13 cellular contexts compared by ENCODE assay signal in genomic region chr10:3867454-3868273, GRCh38.
DNase-seq lines count a peak whose midpoint lies in the region; ATAC-seq lines count a peak whose summit lies in the region.
"Had no signal": no experiment of that assay in that cellular context is flagged by ENCODE, and none has a peak within 500 bp of the region (broad histone marks: within the 10 kb centered on the region; RNA-seq: fewer than 3 reads in every experiment).

No MANE protein-coding gene starts in this region.

- peaks cover 27 to 38% (median 33%) of the 10 kb centered on the region in 3 donors for H3K4me1 Mint-ChIP-seq in IgD-negative memory B cell
- H3K4me1 Mint-ChIP-seq in activated naive CD8-positive, alpha-beta T cell treated with anti-CD3 and anti-CD28 coated beads, Interleukin-2, amount 10 ng/mL, durations not matched to agents 7 days and 5 days = peaks cover 29% of the 10 kb centered on the region
- H3K4me1 Mint-ChIP-seq in naive thymus-derived CD4-positive, alpha-beta T cell = peaks cover 10 to 60% (median 19%) of the 10 kb centered on the region in 7 donors

- ATAC-seq in activated naive CD8-positive, alpha-beta T cell treated with anti-CD3 and anti-CD28 coated beads, Interleukin-2, amount 10 ng/mL, durations not matched to agents 7 days and 5 days (ENCODE audit: low read depth) = peak; percentile 43
- peak; percentile 18 for ATAC-seq in naive thymus-derived CD4-positive, alpha-beta T cell
- ATAC-seq in GM21367 (IDR thresholded peaks at IDR 0.05; ENCODE audit: unreplicated experiment) = no peak

- no peak overlapping the region for H3K4me3 ChIP-seq in naive thymus-derived CD4-positive, alpha-beta T cell (ENCODE audit: low read length)

- peaks cover 0 to 2% (median 0%) of the 10 kb centered on the region in 3 donors for H3K9me3 Mint-ChIP-seq in IgD-negative memory B cell
- peaks cover 4% of the 10 kb centered on the region for H3K9me3 Mint-ChIP-seq in activated naive CD8-positive, alpha-beta T cell treated with anti-CD3 and anti-CD28 coated beads, Interleukin-2, amount 10 ng/mL, durations not matched to agents 7 days and 5 days
- no peaks in the 10 kb centered on the region for H3K9me3 Mint-ChIP-seq in naive thymus-derived CD4-positive, alpha-beta T cell

- CTCF ChIA-PET in naive thymus-derived CD4-positive, alpha-beta T cell (lab: Charles Lee) = interaction anchor here (1.2 kb wide), 1 partner anchor 16 kb away, joined by 3 read pairs; no protein-coding TSS in a partner anchor

- DNase-seq in CD1c-positive myeloid dendritic cell (ENCODE audit: extremely low spot score) = peak; percentile 58
- DNase-seq in activated naive CD8-positive, alpha-beta T cell treated with anti-CD3 and anti-CD28 coated beads, Interleukin-2, amount 10 ng/mL, durations not matched to agents 7 days and 5 days = no peak
- no peak for DNase-seq in naive thymus-derived CD4-positive, alpha-beta T cell
- DNase-seq in effector CD4-positive, alpha-beta T cell = no peak
- no peak for DNase-seq in activated gamma-delta T cell treated with Interleukin-2 at 50 U/mL for 16 hours
- no peak for DNase-seq in COLO668 (lab: John Stamatoyannopoulos, UW; ENCODE audit: unreplicated experiment)
- DNase-seq: foreskin melanocyte, kidney glomerular epithelial cell, NCI-H1048, NCI-H446 had no signal

- no peaks in the 10 kb centered on the region for H3K9me3 ChIP-seq in naive thymus-derived CD4-positive, alpha-beta T cell (ENCODE audit: control insufficient read depth in 2 of 3, low read length in 3 of 3)

- no peaks in the 10 kb centered on the region for H3K27me3 ChIP-seq in naive thymus-derived CD4-positive, alpha-beta T cell (ENCODE audit: control insufficient read depth in 2 of 2, insufficient read depth in 2 of 2, low read length in 2 of 2)

- POLR2A ChIA-PET in activated naive CD8-positive, alpha-beta T cell treated with anti-CD3 and anti-CD28 coated beads, Interleukin-2, amount 10 ng/mL, durations not matched to agents 7 days and 5 days (lab: Charles Lee) = interaction anchor here (1.9 kb wide), 1 partner anchor 7 kb away, joined by 8 read pairs; no protein-coding TSS in a partner anchor
- POLR2A ChIA-PET in naive thymus-derived CD4-positive, alpha-beta T cell (lab: Charles Lee) = interaction anchor here (0.7 kb wide), 1 partner anchor 384 kb away, joined by 3 read pairs; no protein-coding TSS in a partner anchor

- peak overlapping the region; percentile 80 to 92 (median 83) for H3K27ac Mint-ChIP-seq in IgD-negative memory B cell
- no peak overlapping the region for H3K27ac Mint-ChIP-seq in activated naive CD8-positive, alpha-beta T cell treated with anti-CD3 and anti-CD28 coated beads, Interleukin-2, amount 10 ng/mL, durations not matched to agents 7 days and 5 days
- peak overlapping the region in 4 of 9 donors; percentile 15 to 44 (median 29) for H3K27ac Mint-ChIP-seq in naive thymus-derived CD4-positive, alpha-beta T cell

- H3K36me3 ChIP-seq in naive thymus-derived CD4-positive, alpha-beta T cell (ENCODE audit: control insufficient read depth in 2 of 3, insufficient read depth in 3 of 3, low read length in 3 of 3) = no peaks in the 10 kb centered on the region

- H3K4me3 Mint-ChIP-seq in IgD-negative memory B cell = peak overlapping the region in 2 of 4 donors; percentile 37 to 65
- H3K4me3 Mint-ChIP-seq in activated naive CD8-positive, alpha-beta T cell treated with anti-CD3 and anti-CD28 coated beads, Interleukin-2, amount 10 ng/mL, durations not matched to agents 7 days and 5 days = no peak overlapping the region
- no peak overlapping the region for H3K4me3 Mint-ChIP-seq in naive thymus-derived CD4-positive, alpha-beta T cell

- no peaks in the 10 kb centered on the region for H3K27me3 Mint-ChIP-seq in IgD-negative memory B cell
- H3K27me3 Mint-ChIP-seq in activated naive CD8-positive, alpha-beta T cell treated with anti-CD3 and anti-CD28 coated beads, Interleukin-2, amount 10 ng/mL, durations not matched to agents 7 days and 5 days = no peaks in the 10 kb centered on the region
- no peaks in the 10 kb centered on the region for H3K27me3 Mint-ChIP-seq in naive thymus-derived CD4-positive, alpha-beta T cell

- peaks cover 10 to 12% of the 10 kb centered on the region in 2 donors for H3K4me1 ChIP-seq in naive thymus-derived CD4-positive, alpha-beta T cell (ENCODE audit: control insufficient read depth in 2 of 2, insufficient read depth in 2 of 2, low read length in 2 of 2)

- H3K27ac ChIP-seq in naive thymus-derived CD4-positive, alpha-beta T cell (ENCODE audit: low read depth, low read length) = no peak overlapping the region
- H3K27ac ChIP-seq: C4-2B had no signal

- H3K36me3 Mint-ChIP-seq in IgD-negative memory B cell = no peaks in the 10 kb centered on the region
- peaks cover 11% of the 10 kb centered on the region for H3K36me3 Mint-ChIP-seq in activated naive CD8-positive, alpha-beta T cell treated with anti-CD3 and anti-CD28 coated beads, Interleukin-2, amount 10 ng/mL, durations not matched to agents 7 days and 5 days
- peaks cover 0 to 2% (median 0%) of the 10 kb centered on the region in 5 donors for H3K36me3 Mint-ChIP-seq in naive thymus-derived CD4-positive, alpha-beta T cell

- intact Hi-C loops in naive thymus-derived CD4-positive, alpha-beta T cell (cut with micrococcal nuclease) = loop anchor here in 1 of 2 donors (5.0 kb wide), 1 partner anchor 165 kb away; no protein-coding TSS in a partner anchor
